8 cellular contexts compared by ENCODE assay signal in genomic region chr10:28678687-28679457, GRCh38. TPM values are rescaled to one million over a fixed set of nuclear protein-coding genes. Genes with fewer than 3 reads are reported as not detected.
DNase-seq lines count a peak whose midpoint lies in the region; ATAC-seq, FAIRE-seq and TF ChIP-seq lines count a peak whose summit lies in the region.

No MANE protein-coding gene starts in this region.

- H3K4me3 ChIP-seq in AG10803 (ENCODE audit: low read length): peak overlapping the region; percentile 76
- H3K4me3 ChIP-seq in iPS-15b (ENCODE audit: low read depth, low read length): peak overlapping the region; percentile 89

- peaks cover 26% of the 10 kb centered on the region for H3K4me1 Mint-ChIP-seq in activated T-helper 2 cell treated with anti-CD3 and anti-CD28 coated beads, Interferon-gamma antibody, Interleukin-2, Interleukin-4, amounts not matched to agents 10 μg/mL and 5 μg/mL and 100 μg/mL, durations not matched to agents 14 hours and 24 hours and 36 hours (ENCODE audit: low read depth)
- peaks cover 13 to 33% of the 10 kb centered on the region in 2 donors for H3K4me1 Mint-ChIP-seq in stimulated activated naive B cell treated with anti-CD40 and anti-IgM and Interleukin-4, amounts not matched to agents 10 μg/mL and 1 μg/mL and 100 μg/mL, for 72 hours

- no peaks in the 10 kb centered on the region for H3K36me3 Mint-ChIP-seq in activated T-helper 2 cell treated with anti-CD3 and anti-CD28 coated beads, Interferon-gamma antibody, Interleukin-2, Interleukin-4, amounts not matched to agents 10 μg/mL and 5 μg/mL and 100 μg/mL, durations not matched to agents 14 hours and 24 hours and 36 hours (ENCODE audit: low read depth)
- H3K36me3 Mint-ChIP-seq in stimulated activated naive B cell treated with anti-CD40 and anti-IgM and Interleukin-4, amounts not matched to agents 10 μg/mL and 1 μg/mL and 100 μg/mL, for 72 hours: no peaks in the 10 kb centered on the region

- H3K4me3 Mint-ChIP-seq in activated T-helper 2 cell treated with anti-CD3 and anti-CD28 coated beads, Interferon-gamma antibody, Interleukin-2, Interleukin-4, amounts not matched to agents 10 μg/mL and 5 μg/mL and 100 μg/mL, durations not matched to agents 14 hours and 24 hours and 36 hours (ENCODE audit: low read depth): peak overlapping the region; percentile 74
- H3K4me3 Mint-ChIP-seq in stimulated activated naive B cell treated with anti-CD40 and anti-IgM and Interleukin-4, amounts not matched to agents 10 μg/mL and 1 μg/mL and 100 μg/mL, for 72 hours: peak overlapping the region; percentile 46 to 62

- no peak for DNase-seq in AG10803 (ENCODE audit: low read depth)
- peak; percentile 46 for DNase-seq in KBM-7
- DNase-seq in activated T-helper 2 cell treated with anti-CD3 and anti-CD28 coated beads, Interferon-gamma antibody, Interleukin-2, Interleukin-4, amounts not matched to agents 10 μg/mL and 5 μg/mL and 100 μg/mL, durations not matched to agents 14 hours and 24 hours and 36 hours (ENCODE audit: low spot score): no peak
- DNase-seq in stimulated activated naive B cell treated with anti-CD40 and anti-IgM and Interleukin-4, amounts not matched to agents 10 μg/mL and 1 μg/mL and 100 μg/mL, for 72 hours: no peak
- no peak for DNase-seq in OCI-M2 (lab: John Stamatoyannopoulos, UW; ENCODE audit: unreplicated experiment)
- DNase-seq in urothelium cell line (ENCODE audit: low spot score): no peak

- TF ChIP-seq CTCF in AG10803 (conservative IDR thresholded peaks at IDR 0.05; ENCODE audit: low read length): no peak

- peaks cover 70% of the 10 kb centered on the region for H3K27me3 Mint-ChIP-seq in activated T-helper 2 cell treated with anti-CD3 and anti-CD28 coated beads, Interferon-gamma antibody, Interleukin-2, Interleukin-4, amounts not matched to agents 10 μg/mL and 5 μg/mL and 100 μg/mL, durations not matched to agents 14 hours and 24 hours and 36 hours (ENCODE audit: low read depth)
- peaks cover 36 to 41% of the 10 kb centered on the region in 2 donors for H3K27me3 Mint-ChIP-seq in stimulated activated naive B cell treated with anti-CD40 and anti-IgM and Interleukin-4, amounts not matched to agents 10 μg/mL and 1 μg/mL and 100 μg/mL, for 72 hours

- peak overlapping the region; percentile 26 for H3K9ac ChIP-seq in iPS-15b (ENCODE audit: low read depth, low read length)

- peaks cover 14% of the 10 kb centered on the region for H3K4me1 ChIP-seq in iPS-15b (ENCODE audit: control insufficient read depth, insufficient read depth, low read length)

- no peak overlapping the region for H3K27ac Mint-ChIP-seq in activated T-helper 2 cell treated with anti-CD3 and anti-CD28 coated beads, Interferon-gamma antibody, Interleukin-2, Interleukin-4, amounts not matched to agents 10 μg/mL and 5 μg/mL and 100 μg/mL, durations not matched to agents 14 hours and 24 hours and 36 hours
- H3K27ac Mint-ChIP-seq in stimulated activated naive B cell treated with anti-CD40 and anti-IgM and Interleukin-4, amounts not matched to agents 10 μg/mL and 1 μg/mL and 100 μg/mL, for 72 hours: no peak overlapping the region

- peaks cover 9% of the 10 kb centered on the region for H3K36me3 ChIP-seq in iPS-15b (ENCODE audit: control insufficient read depth, insufficient read depth, low read length)

- in situ Hi-C loops in KBM-7 (cut with MboI; ENCODE audit: low pct_unique_long_range_greater_than_20kb, low sequenced_read_pairs): no loop called here

- intact Hi-C loops in activated T-helper 2 cell treated with anti-CD3 and anti-CD28 coated beads, Interferon-gamma antibody, Interleukin-2, Interleukin-4, amounts not matched to agents 10 μg/mL and 5 μg/mL and 100 μg/mL, durations not matched to agents 14 hours and 24 hours and 36 hours (cut with micrococcal nuclease): loop anchor here (5.0 to 10.0 kb wide), 4 partner anchors 147 to 1437 kb away; partner anchors contain the start of genes ACBD5, MKX and WAC

- no peaks in the 10 kb centered on the region for H3K9me3 Mint-ChIP-seq in activated T-helper 2 cell treated with anti-CD3 and anti-CD28 coated beads, Interferon-gamma antibody, Interleukin-2, Interleukin-4, amounts not matched to agents 10 μg/mL and 5 μg/mL and 100 μg/mL, durations not matched to agents 14 hours and 24 hours and 36 hours
- no peaks in the 10 kb centered on the region for H3K9me3 Mint-ChIP-seq in stimulated activated naive B cell treated with anti-CD40 and anti-IgM and Interleukin-4, amounts not matched to agents 10 μg/mL and 1 μg/mL and 100 μg/mL, for 72 hours

- no peak for FAIRE-seq in urothelium cell line (lab: Jason Lieb, UNC)

- no peak for ATAC-seq in stimulated activated naive B cell treated with anti-CD40 and anti-IgM and Interleukin-4, amounts not matched to agents 10 μg/mL and 1 μg/mL and 100 μg/mL, for 72 hours (replicated peaks)
- ATAC-seq in GM18498 (IDR thresholded peaks at IDR 0.05; ENCODE audit: unreplicated experiment): no peak

- no peaks in the 10 kb centered on the region for H3K9me3 ChIP-seq in iPS-15b (ENCODE audit: control insufficient read depth, insufficient read depth, low read length)

- H3K27me3 ChIP-seq in iPS-15b (ENCODE audit: control insufficient read depth, insufficient read depth, low read length): peaks cover 30% of the 10 kb centered on the region

RNA-seq across cellular contexts. Expression of gene BAMBI, which starts 1.6 kb away (rescaled TPM):
- 0.16 TPM in 2 replicates for total RNA-seq in activated T-helper 2 cell treated with anti-CD3 and anti-CD28 coated beads, Interferon-gamma antibody, Interleukin-2, Interleukin-4, amounts not matched to agents 10 μg/mL and 5 μg/mL and 100 μg/mL, durations not matched to agents 14 hours and 24 hours and 36 hours
